1 cellular context compared by ENCODE assay signal in the genomic region with DNA sequence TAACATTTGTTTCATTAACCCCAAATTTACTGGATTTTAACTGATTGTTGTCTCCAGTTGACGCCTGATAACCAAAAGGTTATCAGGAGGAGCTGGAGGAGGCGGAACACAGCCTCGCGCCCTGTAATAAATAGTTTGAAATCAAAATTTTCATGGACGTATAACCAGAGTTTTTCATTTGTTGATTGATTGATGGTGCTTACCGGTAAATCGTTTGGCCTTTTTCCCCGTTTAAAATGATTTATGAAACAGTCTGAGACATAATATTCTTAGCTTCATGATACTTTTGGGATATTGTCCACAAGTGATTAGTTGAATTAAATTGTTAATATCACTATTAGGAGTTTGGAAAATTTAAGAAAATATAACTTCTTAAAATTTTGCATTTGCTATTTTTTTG.
TF ChIP-seq lines count a peak whose summit lies in the region.

No MANE protein-coding gene starts in this region.

TF ChIP-seq in HepG2, 621 proteins besides CTCF, POLR2A, EP300 and RAD21 (continued from another document):
- TF ChIP-seq DDIT3 (CRISPR knock-in tag; IDR thresholded peaks at IDR 0.05) (no peak), TGIF2 (CRISPR knock-in tag; IDR thresholded peaks at IDR 0.05) (no peak), FIP1L1 (IDR thresholded peaks at IDR 0.05; ENCODE audit: borderline replicate concordance, insufficient read depth, low read depth, low read length) (no peak), TFAP4 (IDR thresholded peaks at IDR 0.05; ENCODE audit: borderline replicate concordance, low read depth) (no peak), ATF5 (CRISPR knock-in tag; IDR thresholded peaks at IDR 0.05; ENCODE audit: low read depth) (no peak), MEIS2 (CRISPR knock-in tag; IDR thresholded peaks at IDR 0.05) (no peak), NFIC (IDR thresholded peaks at IDR 0.05; ENCODE audit: low read length) (no peak)
